Comparison of ENCODE assay signal across 15 cellular contexts in genomic region chr9:132973713-132974112, GRCh38. TPM values are rescaled to one million over a fixed set of nuclear protein-coding genes. Genes with fewer than 3 reads are reported as not detected.
A peak's percentile ranks its signal among the peaks of the same experiment; 100 is the strongest.
DNase-seq lines count a peak whose midpoint lies in the region; ATAC-seq and TF ChIP-seq lines count a peak whose summit lies in the region.
"Had no signal": no experiment of that assay in that cellular context is flagged by ENCODE, and none has a peak within 500 bp of the region (broad histone marks: within the 10 kb centered on the region; RNA-seq: fewer than 3 reads in every experiment).

No MANE protein-coding gene starts in this region.

- no peaks in the 10 kb centered on the region for H3K36me3 ChIP-seq in effector memory CD4-positive, alpha-beta T cell (ENCODE audit: control insufficient read depth, insufficient read depth, low read length)
- H3K36me3 ChIP-seq: neural progenitor cell had no signal

- H3K9me3 ChIP-seq in effector memory CD4-positive, alpha-beta T cell (ENCODE audit: control insufficient read depth, low read length): no peaks in the 10 kb centered on the region

- H3K36me3 Mint-ChIP-seq in natural killer cell treated with Interleukin-12 subunit alpha and Interleukin-12 subunit beta and Interleukin-15 and Interleukin-18, amount 100 ng/mL, for 72 hours: no peaks in the 10 kb centered on the region
- no peaks in the 10 kb centered on the region for H3K36me3 Mint-ChIP-seq in natural killer cell
- no peaks in the 10 kb centered on the region for H3K36me3 Mint-ChIP-seq in activated CD8-positive, alpha-beta T cell treated with anti-CD3 and anti-CD28 coated beads, Interleukin-2, amount 10 ng/mL, durations not matched to agents 7 days and 5 days (ENCODE audit: low read depth)
- H3K36me3 Mint-ChIP-seq in stimulated activated effector memory CD8-positive, alpha-beta T cell treated with anti-CD3 and anti-CD28 coated beads, Interleukin-12 subunit alpha, Interleukin-12 subunit beta, amount 100 ng/mL, for 72 hours: no peaks in the 10 kb centered on the region
- H3K36me3 Mint-ChIP-seq: CD4-positive, alpha-beta memory T cell; neural progenitor cell had no signal

- intact Hi-C loops in natural killer cell (cut with micrococcal nuclease): loop anchor here (2.0 kb wide), 1 partner anchor 467 kb away; no protein-coding TSS in a partner anchor

- CTCF ChIA-PET in activated CD8-positive, alpha-beta T cell treated with anti-CD3 and anti-CD28 coated beads, Interleukin-2, amount 10 ng/mL, durations not matched to agents 7 days and 5 days (lab: Charles Lee): interaction anchor here (1.2 to 2.4 kb wide), 5 partner anchors 29 to 125 kb away, joined by 3 to 12 read pairs (median 4); no protein-coding TSS in a partner anchor

- peaks cover 14% of the 10 kb centered on the region for H3K27me3 ChIP-seq in effector memory CD4-positive, alpha-beta T cell (replicated peaks; ENCODE audit: control insufficient read depth, insufficient read depth, low read length, poor library complexity, severe bottlenecking)

- H3K4me1 ChIP-seq in effector memory CD4-positive, alpha-beta T cell (ENCODE audit: control insufficient read depth, insufficient read depth, low read length, poor library complexity, severe bottlenecking): peaks cover 4% of the 10 kb centered on the region
- H3K4me1 ChIP-seq: neural progenitor cell had no signal

- POLR2A ChIA-PET in activated CD8-positive, alpha-beta T cell treated with anti-CD3 and anti-CD28 coated beads, Interleukin-2, amount 10 ng/mL, durations not matched to agents 7 days and 5 days (lab: Charles Lee): no interaction called here

- no peak overlapping the region for H3K4me3 Mint-ChIP-seq in natural killer cell treated with Interleukin-12 subunit alpha and Interleukin-12 subunit beta and Interleukin-15 and Interleukin-18, amount 100 ng/mL, for 72 hours
- H3K4me3 Mint-ChIP-seq in natural killer cell: no peak overlapping the region
- H3K4me3 Mint-ChIP-seq in activated CD8-positive, alpha-beta T cell treated with anti-CD3 and anti-CD28 coated beads, Interleukin-2, amount 10 ng/mL, durations not matched to agents 7 days and 5 days: no peak overlapping the region
- no peak overlapping the region for H3K4me3 Mint-ChIP-seq in stimulated activated effector memory CD8-positive, alpha-beta T cell treated with anti-CD3 and anti-CD28 coated beads, Interleukin-12 subunit alpha, Interleukin-12 subunit beta, amount 100 ng/mL, for 72 hours
- H3K4me3 Mint-ChIP-seq: CD4-positive, alpha-beta memory T cell; neural progenitor cell; stimulated activated naive B cell treated with anti-CD40 and anti-IgM and Interleukin-4, amounts not matched to agents 10 μg/mL and 1 μg/mL and 100 μg/mL, for 72 hours had no signal

- peak overlapping the region in 1 of 2 donors; percentile 13 for H3K27ac Mint-ChIP-seq in natural killer cell treated with Interleukin-12 subunit alpha and Interleukin-12 subunit beta and Interleukin-15 and Interleukin-18, amount 100 ng/mL, for 72 hours
- no peak overlapping the region for H3K27ac Mint-ChIP-seq in natural killer cell
- no peak overlapping the region for H3K27ac Mint-ChIP-seq in activated CD8-positive, alpha-beta T cell treated with anti-CD3 and anti-CD28 coated beads, Interleukin-2, amount 10 ng/mL, durations not matched to agents 7 days and 5 days
- no peak overlapping the region for H3K27ac Mint-ChIP-seq in stimulated activated effector memory CD8-positive, alpha-beta T cell treated with anti-CD3 and anti-CD28 coated beads, Interleukin-12 subunit alpha, Interleukin-12 subunit beta, amount 100 ng/mL, for 72 hours
- H3K27ac Mint-ChIP-seq: CD4-positive, alpha-beta memory T cell; neural progenitor cell; stimulated activated naive B cell treated with anti-CD40 and anti-IgM and Interleukin-4, amounts not matched to agents 10 μg/mL and 1 μg/mL and 100 μg/mL, for 72 hours had no signal

- peak; percentile 42 to 50 for ATAC-seq in natural killer cell treated with Interleukin-12 subunit alpha and Interleukin-12 subunit beta and Interleukin-15 and Interleukin-18, amount 100 ng/mL, for 72 hours
- ATAC-seq in natural killer cell (no peak), HG02852 (IDR thresholded peaks at IDR 0.05; ENCODE audit: unreplicated experiment) (no peak)
- ATAC-seq in activated CD8-positive, alpha-beta T cell treated with anti-CD3 and anti-CD28 coated beads, Interleukin-2, amount 10 ng/mL, durations not matched to agents 7 days and 5 days: no peak
- ATAC-seq in stimulated activated effector memory CD8-positive, alpha-beta T cell treated with anti-CD3 and anti-CD28 coated beads, Interleukin-12 subunit alpha, Interleukin-12 subunit beta, amount 100 ng/mL, for 72 hours: peak; percentile 42
- ATAC-seq: left colon; stimulated activated naive B cell treated with anti-CD40 and anti-IgM and Interleukin-4, amounts not matched to agents 10 μg/mL and 1 μg/mL and 100 μg/mL, for 72 hours had no signal

- H3K4me3 ChIP-seq in effector memory CD4-positive, alpha-beta T cell (ENCODE audit: insufficient read depth, low read depth, low read length, poor library complexity, severe bottlenecking): no peak overlapping the region
- H3K4me3 ChIP-seq: neural progenitor cell had no signal

- H3K9me3 Mint-ChIP-seq in natural killer cell treated with Interleukin-12 subunit alpha and Interleukin-12 subunit beta and Interleukin-15 and Interleukin-18, amount 100 ng/mL, for 72 hours: no peaks in the 10 kb centered on the region
- H3K9me3 Mint-ChIP-seq in natural killer cell: no peaks in the 10 kb centered on the region
- no peaks in the 10 kb centered on the region for H3K9me3 Mint-ChIP-seq in activated CD8-positive, alpha-beta T cell treated with anti-CD3 and anti-CD28 coated beads, Interleukin-2, amount 10 ng/mL, durations not matched to agents 7 days and 5 days (ENCODE audit: insufficient read depth)
- no peaks in the 10 kb centered on the region for H3K9me3 Mint-ChIP-seq in stimulated activated effector memory CD8-positive, alpha-beta T cell treated with anti-CD3 and anti-CD28 coated beads, Interleukin-12 subunit alpha, Interleukin-12 subunit beta, amount 100 ng/mL, for 72 hours
- H3K9me3 Mint-ChIP-seq: CD4-positive, alpha-beta memory T cell; neural progenitor cell had no signal

- H3K27ac ChIP-seq in effector memory CD4-positive, alpha-beta T cell (ENCODE audit: insufficient read depth, low read length, poor library complexity, severe bottlenecking): no peak overlapping the region
- H3K27ac ChIP-seq: neural progenitor cell had no signal

- TF ChIP-seq CTCF in natural killer cell (IDR thresholded peaks at IDR 0.05): no peak

- peaks cover 5 to 10% of the 10 kb centered on the region in 2 donors for H3K4me1 Mint-ChIP-seq in natural killer cell treated with Interleukin-12 subunit alpha and Interleukin-12 subunit beta and Interleukin-15 and Interleukin-18, amount 100 ng/mL, for 72 hours (ENCODE audit: low read depth in 2 of 2)
- peaks cover 5 to 8% of the 10 kb centered on the region in 2 donors for H3K4me1 Mint-ChIP-seq in natural killer cell
- H3K4me1 Mint-ChIP-seq in activated CD8-positive, alpha-beta T cell treated with anti-CD3 and anti-CD28 coated beads, Interleukin-2, amount 10 ng/mL, durations not matched to agents 7 days and 5 days (ENCODE audit: low read depth): peaks cover 10% of the 10 kb centered on the region
- peaks cover 12% of the 10 kb centered on the region for H3K4me1 Mint-ChIP-seq in stimulated activated effector memory CD8-positive, alpha-beta T cell treated with anti-CD3 and anti-CD28 coated beads, Interleukin-12 subunit alpha, Interleukin-12 subunit beta, amount 100 ng/mL, for 72 hours

- no peak for DNase-seq in natural killer cell treated with Interleukin-12 subunit alpha and Interleukin-12 subunit beta and Interleukin-15 and Interleukin-18, amount 100 ng/mL, for 72 hours (ENCODE audit: low spot score)
- DNase-seq in natural killer cell (no peak), LHCN-M2 (ENCODE audit: low read depth) (peak; percentile 55), D341Med (ENCODE audit: low spot score) (no peak)
- peak; percentile 27 for DNase-seq in activated CD8-positive, alpha-beta T cell treated with anti-CD3 and anti-CD28 coated beads, Interleukin-2, amount 10 ng/mL, durations not matched to agents 7 days and 5 days
- DNase-seq in stimulated activated effector memory CD8-positive, alpha-beta T cell treated with anti-CD3 and anti-CD28 coated beads, Interleukin-12 subunit alpha, Interleukin-12 subunit beta, amount 100 ng/mL, for 72 hours (ENCODE audit: low spot score in 2 of 2): no peak
- DNase-seq in effector memory CD4-positive, alpha-beta T cell: no peak
- DNase-seq: left colon; NCI-H524; stimulated activated naive B cell treated with anti-CD40 and anti-IgM and Interleukin-4, amounts not matched to agents 10 μg/mL and 1 μg/mL and 100 μg/mL, for 72 hours; T-helper 1 cell had no signal

- peaks cover 12 to 19% of the 10 kb centered on the region in 2 donors for H3K27me3 Mint-ChIP-seq in natural killer cell treated with Interleukin-12 subunit alpha and Interleukin-12 subunit beta and Interleukin-15 and Interleukin-18, amount 100 ng/mL, for 72 hours
- peaks cover 6 to 12% of the 10 kb centered on the region in 2 donors for H3K27me3 Mint-ChIP-seq in natural killer cell (ENCODE audit: low read depth in 2 of 2)
- H3K27me3 Mint-ChIP-seq in activated CD8-positive, alpha-beta T cell treated with anti-CD3 and anti-CD28 coated beads, Interleukin-2, amount 10 ng/mL, durations not matched to agents 7 days and 5 days (ENCODE audit: low read depth): peaks cover 17% of the 10 kb centered on the region

RNA-seq across cellular contexts. Expression of gene GFI1B, which starts 4.8 kb away (rescaled TPM):
- total RNA-seq in natural killer cell treated with Interleukin-12 subunit alpha and Interleukin-12 subunit beta and Interleukin-15 and Interleukin-18, amount 100 ng/mL, for 72 hours: under 1 TPM in 1 of 2 donors, not detected in 1; 0.45 TPM
- total RNA-seq in natural killer cell (1 to 10 TPM in 2 of 3 donors, under 1 TPM in 1; 0.41 to 3.3 (median 2.8) TPM), LHCN-M2 (2014; rRNA removed) (0.06 TPM in 1 of 2 replicates, not detected in the other)
- polyA plus RNA-seq in LHCN-M2 (2012): 0.11 TPM
- not detected for total RNA-seq in activated CD8-positive, alpha-beta T cell treated with anti-CD3 and anti-CD28 coated beads, Interleukin-2, amount 10 ng/mL, durations not matched to agents 7 days and 5 days
- total RNA-seq: CD4-positive, alpha-beta memory T cell; esophagus mucosa had no signal
- polyA plus RNA-seq: CD4-positive, alpha-beta memory T cell had no signal

RNA-seq across cellular contexts. Expression of gene TSC1, which starts 29.3 kb away (rescaled TPM):
- total RNA-seq in natural killer cell treated with Interleukin-12 subunit alpha and Interleukin-12 subunit beta and Interleukin-15 and Interleukin-18, amount 100 ng/mL, for 72 hours: 10 to 100 TPM; 37.8 to 45.7 TPM
- total RNA-seq in natural killer cell: 10 to 100 TPM; 58.0 to 73.5 (median 63.3) TPM
- total RNA-seq in LHCN-M2 (2014; rRNA removed): 23.1 and 27.4 TPM in 2 replicates
- 10.0 TPM for polyA plus RNA-seq in LHCN-M2 (2012)
- 10 to 100 TPM; 26.1 to 26.6 TPM for total RNA-seq in activated CD8-positive, alpha-beta T cell treated with anti-CD3 and anti-CD28 coated beads, Interleukin-2, amount 10 ng/mL, durations not matched to agents 7 days and 5 days

RNA-seq across cellular contexts. Expression of gene GTF3C5, which starts 57.1 kb away (rescaled TPM):
- 10 to 100 TPM; 69.2 to 81.4 TPM for total RNA-seq in natural killer cell treated with Interleukin-12 subunit alpha and Interleukin-12 subunit beta and Interleukin-15 and Interleukin-18, amount 100 ng/mL, for 72 hours
- total RNA-seq in natural killer cell (10 to 100 TPM; 52.6 to 69.2 (median 60.4) TPM), LHCN-M2 (2014; rRNA removed) (74.0 and 75.7 TPM in 2 replicates)
- polyA plus RNA-seq in LHCN-M2 (2012): 40.1 TPM
- total RNA-seq in activated CD8-positive, alpha-beta T cell treated with anti-CD3 and anti-CD28 coated beads, Interleukin-2, amount 10 ng/mL, durations not matched to agents 7 days and 5 days: 10 to 100 TPM; 89.3 to 95.7 TPM

Comparison
In these comparisons a context has a peak if more than half of its experiments do, and no peak if none do; other contexts are left out.
1. ATAC-seq: peak in natural killer cell treated with Interleukin-12 subunit alpha and Interleukin-12 subunit beta and Interleukin-15 and Interleukin-18, amount 100 ng/mL, for 72 hours (2 of 2) and stimulated activated effector memory CD8-positive, alpha-beta T cell treated with anti-CD3 and anti-CD28 coated beads, Interleukin-12 subunit alpha, Interleukin-12 subunit beta, amount 100 ng/mL, for 72 hours (single experiment); none in natural killer cell (0 of 3), activated CD8-positive, alpha-beta T cell treated with anti-CD3 and anti-CD28 coated beads, Interleukin-2, amount 10 ng/mL, durations not matched to agents 7 days and 5 days (single experiment) and HG02852 (single experiment).
2. DNase-seq: peak in LHCN-M2 (single experiment) and activated CD8-positive, alpha-beta T cell treated with anti-CD3 and anti-CD28 coated beads, Interleukin-2, amount 10 ng/mL, durations not matched to agents 7 days and 5 days (single experiment); none in natural killer cell treated with Interleukin-12 subunit alpha and Interleukin-12 subunit beta and Interleukin-15 and Interleukin-18, amount 100 ng/mL, for 72 hours (single experiment), natural killer cell (single experiment), stimulated activated effector memory CD8-positive, alpha-beta T cell treated with anti-CD3 and anti-CD28 coated beads, Interleukin-12 subunit alpha, Interleukin-12 subunit beta, amount 100 ng/mL, for 72 hours (0 of 2), effector memory CD4-positive, alpha-beta T cell (0 of 3) and D341Med (single experiment).